8 cellular contexts compared by ENCODE assay signal in the genomic region with DNA sequence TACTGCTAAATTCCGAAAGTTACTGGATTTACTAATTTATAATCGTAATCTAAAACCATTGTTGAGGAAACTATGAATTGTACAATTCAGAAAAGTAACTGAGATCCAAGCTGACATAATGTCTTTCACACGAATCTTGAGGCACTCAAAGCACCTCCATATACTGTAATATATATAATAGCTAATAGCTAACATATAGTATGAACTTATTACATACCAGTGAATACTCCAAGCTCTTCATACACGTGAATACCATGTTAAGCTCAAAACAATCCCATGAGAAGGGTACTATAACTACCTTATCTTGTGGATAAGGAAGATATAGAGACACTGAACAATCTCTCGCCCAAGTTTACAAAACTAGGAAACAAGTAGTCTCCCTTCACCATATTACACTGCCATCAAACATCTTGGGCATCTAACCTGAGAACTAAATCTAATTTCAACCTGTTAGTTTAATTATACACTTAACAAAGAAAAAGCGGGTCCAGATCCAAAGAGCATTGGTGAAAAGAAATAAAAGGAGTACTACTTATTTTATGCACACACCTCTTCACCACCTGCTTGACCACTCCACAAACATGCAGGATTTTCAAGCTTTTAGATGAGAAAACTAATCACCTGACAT. TPM values are rescaled to one million over a fixed set of nuclear protein-coding genes. Genes with fewer than 3 reads are reported as not detected.
DNase-seq lines count a peak whose midpoint lies in the region; ATAC-seq, FAIRE-seq and TF ChIP-seq lines count a peak whose summit lies in the region.

No MANE protein-coding gene starts in this region.

- TF ChIP-seq POLR2A in GM12892 (IDR thresholded peaks at IDR 0.05; ENCODE audit: low read depth, low read length), result no peak
- no peak for TF ChIP-seq POLR2A in Peyer's patch (IDR thresholded peaks at IDR 0.05)

- peak overlapping the region; percentile 64 to 77 (median 74) for H3K4me3 ChIP-seq in Peyer's patch
- H3K4me3 ChIP-seq in epithelial cell of proximal tubule (ENCODE audit: low read depth, low read length), result peak overlapping the region; percentile 76
- H3K4me3 ChIP-seq in rectal smooth muscle tissue (ENCODE audit: low read length), result peak overlapping the region; percentile 100

- H3K4me1 ChIP-seq in Peyer's patch, result peaks cover 0 to 18% (median 6%) of the 10 kb centered on the region in 4 donors
- H3K4me1 ChIP-seq in rectal smooth muscle tissue (ENCODE audit: control insufficient read depth, insufficient read depth, low read length), result peaks cover 7% of the 10 kb centered on the region

- peak; percentile 46 for FAIRE-seq in GM12892 (lab: Jason Lieb, UNC)

- H3K9ac ChIP-seq in rectal smooth muscle tissue (ENCODE audit: low read length), result no peak overlapping the region

- H3K36me3 ChIP-seq in Peyer's patch (peaks cover 0 to 4% (median 0%) of the 10 kb centered on the region in 3 donors), rectal smooth muscle tissue (ENCODE audit: control insufficient read depth, insufficient read depth, low read length) (no peaks in the 10 kb centered on the region)

- H3K9me3 ChIP-seq in Peyer's patch, result no peaks in the 10 kb centered on the region

- H3K27me3 ChIP-seq in Peyer's patch, result no peaks in the 10 kb centered on the region
- H3K27me3 ChIP-seq in rectal smooth muscle tissue (ENCODE audit: control insufficient read depth, insufficient read depth, low read length), result no peaks in the 10 kb centered on the region

- intact Hi-C loops in sciatic nerve (cut with DNase I), result no loop called here

- H3K27ac ChIP-seq in Peyer's patch, result peak overlapping the region; percentile 93 to 97 (median 96)
- H3K27ac ChIP-seq in rectal smooth muscle tissue (ENCODE audit: low read depth, low read length), result no peak overlapping the region

- TF ChIP-seq CTCF in Peyer's patch (IDR thresholded peaks at IDR 0.05) (no peak), epithelial cell of proximal tubule (conservative IDR thresholded peaks at IDR 0.05; ENCODE audit: low read depth, low read length) (no peak)

- ATAC-seq in sciatic nerve, result no peak
- ATAC-seq in HG02588 (IDR thresholded peaks at IDR 0.05; ENCODE audit: unreplicated experiment), result no peak

- no peak for DNase-seq in GM12892 (ENCODE audit: insufficient read length)
- DNase-seq in Peyer's patch, result no peak
- no peak for DNase-seq in epithelial cell of proximal tubule (ENCODE audit: low read depth)
- no peak for DNase-seq in sciatic nerve (ENCODE audit: low spot score)
- DNase-seq in activated gamma-delta T cell treated with Interleukin-2 at 50 U/mL for 16 hours, result no peak
- DNase-seq in SK-N-DZ (ENCODE audit: low spot score), result no peak

RNA-seq across cellular contexts. Expression of a gene that starts 1.0 kb away (rescaled TPM):
- 17.3 TPM for polyA plus RNA-seq in GM12892 (2012; ENCODE audit: missing spikeins)
- 1 to 10 TPM; 2.5 to 4.7 (median 3.4) TPM for total RNA-seq in Peyer's patch
- 4.6 and 11.1 TPM in 2 replicates for total RNA-seq in epithelial cell of proximal tubule
- 23.0 TPM for total RNA-seq in sciatic nerve
- 31.3 and 36.0 TPM in 2 replicates for polyA plus RNA-seq in SK-N-DZ (2014; cell fraction: cytosol; rRNA removed)
- polyA plus RNA-seq in SK-N-DZ (2014; cell fraction: nucleus; rRNA removed), result 31.5 and 31.6 TPM in 2 replicates

RNA-seq across cellular contexts. Expression of a gene that starts 1.5 kb away (rescaled TPM):
- polyA plus RNA-seq in GM12892 (2012; ENCODE audit: missing spikeins), result 38.0 TPM
- total RNA-seq in Peyer's patch (1 to 10 TPM; 1.1 to 3.3 (median 1.9) TPM), epithelial cell of proximal tubule (19.5 and 54.4 TPM in 2 replicates), sciatic nerve (0.85 TPM)
- polyA plus RNA-seq in SK-N-DZ (2014; cell fraction: cytosol; rRNA removed), result 105 and 107 TPM in 2 replicates
- polyA plus RNA-seq in SK-N-DZ (2014; cell fraction: nucleus; rRNA removed), result 60.4 and 93.4 TPM in 2 replicates

RNA-seq across cellular contexts. Expression of a gene that starts 21.5 kb away (rescaled TPM):
- polyA plus RNA-seq in GM12892 (2012; ENCODE audit: missing spikeins), result 227 TPM
- total RNA-seq in Peyer's patch (100 to 1,000 TPM; 213 to 306 (median 246) TPM), epithelial cell of proximal tubule (139 and 191 TPM in 2 replicates), sciatic nerve (114 TPM)
- polyA plus RNA-seq in SK-N-DZ (2014; cell fraction: cytosol; rRNA removed), result 85.2 and 90.3 TPM in 2 replicates
- 47.7 and 57.7 TPM in 2 replicates for polyA plus RNA-seq in SK-N-DZ (2014; cell fraction: nucleus; rRNA removed)

RNA-seq across cellular contexts. Expression of a gene that starts 46.5 kb away (rescaled TPM):
- polyA plus RNA-seq in GM12892 (2012; ENCODE audit: missing spikeins), result 86.3 TPM
- 10 to 100 TPM; 34.6 to 65.3 (median 51.1) TPM for total RNA-seq in Peyer's patch
- 46.3 and 64.7 TPM in 2 replicates for total RNA-seq in epithelial cell of proximal tubule
- total RNA-seq in sciatic nerve, result 38.3 TPM
- polyA plus RNA-seq in SK-N-DZ (2014; cell fraction: cytosol; rRNA removed), result 79.5 and 86.3 TPM in 2 replicates
- 56.8 and 66.1 TPM in 2 replicates for polyA plus RNA-seq in SK-N-DZ (2014; cell fraction: nucleus; rRNA removed)
